31 cellular contexts compared by ENCODE assay signal in genomic region chr19:3272952-3273351, GRCh38. TPM values are rescaled to one million over a fixed set of nuclear protein-coding genes. Genes with fewer than 3 reads are reported as not detected.
"Had no signal": no experiment of that assay in that cellular context is flagged by ENCODE, and none has a peak within 500 bp of the region (broad histone marks: within the 10 kb centered on the region; RNA-seq: fewer than 3 reads in every experiment).

No MANE protein-coding gene starts in this region.

- ATAC-seq: left colon; left lung; lower lobe of right lung; natural killer cell; pancreas; right cardiac atrium; stimulated activated effector memory CD8-positive, alpha-beta T cell treated with anti-CD3 and anti-CD28 coated beads, Interleukin-12 subunit alpha, Interleukin-12 subunit beta, amount 100 ng/mL, for 72 hours; upper lobe of right lung had no signal

- H3K9me3 ChIP-seq: lower lobe of right lung, pancreas, prostate gland, suprapubic skin, upper lobe of right lung had no signal

- H3K36me3 Mint-ChIP-seq: immature natural killer cell, natural killer cell had no signal

- DNase-seq: hypothalamus; immature natural killer cell; kidney; left colon; left lung; lower lobe of right lung; mammary epithelial cell; mesenchymal stem cell; naive B cell; natural killer cell; nephron progenitor cell; pancreas; posterior cingulate gyrus; retina; right cardiac atrium; sigmoid colon; small intestine; spleen; stimulated activated CD4-positive, alpha-beta T cell treated with anti-CD3 and anti-CD28 coated beads, Interleukin-4, amount 100 ng/mL, for 24 hours; stimulated activated naive CD4-positive, alpha-beta T cell; tibial artery; trophoblast cell; upper lobe of right lung had no signal

- H3K27ac Mint-ChIP-seq: immature natural killer cell; naive B cell; natural killer cell; nephron progenitor cell; stimulated activated effector memory CD8-positive, alpha-beta T cell treated with anti-CD3 and anti-CD28 coated beads, Interleukin-12 subunit alpha, Interleukin-12 subunit beta, amount 100 ng/mL, for 72 hours; stimulated activated naive CD8-positive, alpha-beta T cell treated with anti-CD3 and anti-CD28 coated beads, Interleukin-15, Interleukin-2, amounts not matched to agents 100 ng/mL and 50 ng/mL, for 24 hours had no signal

- H3K36me3 ChIP-seq: left lung, lower lobe of right lung, pancreas, prostate gland, sigmoid colon, spleen, suprapubic skin, thoracic aorta, tibial artery, upper lobe of right lung had no signal

- H3K27ac ChIP-seq: left lung, lower lobe of right lung, pancreas, prostate gland, sigmoid colon, spleen, suprapubic skin, thoracic aorta, tibial artery, upper lobe of right lung had no signal

- H3K4me3 ChIP-seq: left lung, lower lobe of right lung, pancreas, prostate gland, sigmoid colon, spleen, suprapubic skin, thoracic aorta, tibial artery, upper lobe of right lung had no signal

- H3K4me3 Mint-ChIP-seq: naive B cell; nephron progenitor cell; stimulated activated effector memory CD8-positive, alpha-beta T cell treated with anti-CD3 and anti-CD28 coated beads, Interleukin-12 subunit alpha, Interleukin-12 subunit beta, amount 100 ng/mL, for 72 hours; stimulated activated naive CD8-positive, alpha-beta T cell treated with anti-CD3 and anti-CD28 coated beads, Interleukin-15, Interleukin-2, amounts not matched to agents 100 ng/mL and 50 ng/mL, for 24 hours had no signal

- H3K4me1 ChIP-seq: pancreas, prostate gland, upper lobe of right lung had no signal

- H3K9me3 Mint-ChIP-seq: immature natural killer cell; natural killer cell; stimulated activated effector memory CD8-positive, alpha-beta T cell treated with anti-CD3 and anti-CD28 coated beads, Interleukin-12 subunit alpha, Interleukin-12 subunit beta, amount 100 ng/mL, for 72 hours; stimulated activated naive CD8-positive, alpha-beta T cell treated with anti-CD3 and anti-CD28 coated beads, Interleukin-15, Interleukin-2, amounts not matched to agents 100 ng/mL and 50 ng/mL, for 24 hours had no signal

RNA-seq across cellular contexts. Expression of gene CELF5, which starts 48.5 kb away (rescaled TPM):
- total RNA-seq: lower lobe of right lung, mononuclear cell, omental fat pad, subcutaneous adipose tissue, thoracic aorta, upper lobe of right lung had no signal
- polyA plus RNA-seq: immature natural killer cell, right cardiac atrium had no signal
